1 cellular context compared by ENCODE assay signal in the genomic region with DNA sequence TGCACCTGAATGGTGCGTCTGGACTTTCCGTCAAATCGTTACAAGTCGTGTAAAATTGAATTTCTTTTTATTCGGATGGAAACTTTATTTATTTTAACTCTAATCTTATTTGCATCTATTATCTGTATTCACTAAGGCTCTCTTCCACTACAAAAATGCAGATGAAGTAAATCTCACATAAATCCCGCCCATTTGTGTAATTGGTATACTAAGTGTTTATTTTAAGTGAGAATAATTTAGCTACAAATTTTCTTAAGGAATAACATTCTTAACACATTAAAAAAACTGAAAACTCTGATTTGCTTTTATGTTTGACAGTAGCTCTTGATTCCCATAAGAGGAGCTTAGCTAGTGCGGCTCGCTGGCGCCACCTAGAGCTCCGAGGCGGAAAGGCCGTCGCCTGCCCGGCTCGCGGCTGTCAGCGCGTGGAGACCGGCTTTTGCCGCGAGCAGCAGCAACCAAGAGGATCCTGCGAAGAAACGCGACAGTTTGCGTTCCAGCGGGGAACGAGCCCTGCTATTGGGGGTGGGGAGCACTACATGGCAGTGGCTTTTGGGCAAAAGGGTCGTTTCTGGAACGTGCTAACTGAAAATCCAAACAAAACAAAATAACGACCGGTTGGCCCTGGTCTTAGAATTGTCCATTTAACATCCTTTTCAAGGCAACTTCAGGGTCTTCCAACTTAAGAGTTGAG.
TF ChIP-seq lines count a peak whose summit lies in the region.

No MANE protein-coding gene starts in this region.

TF ChIP-seq in K562, 482 proteins besides CTCF, POLR2A, EP300 and RAD21 (continued from another document and continues in another):
- TF ChIP-seq, protein P1, sequence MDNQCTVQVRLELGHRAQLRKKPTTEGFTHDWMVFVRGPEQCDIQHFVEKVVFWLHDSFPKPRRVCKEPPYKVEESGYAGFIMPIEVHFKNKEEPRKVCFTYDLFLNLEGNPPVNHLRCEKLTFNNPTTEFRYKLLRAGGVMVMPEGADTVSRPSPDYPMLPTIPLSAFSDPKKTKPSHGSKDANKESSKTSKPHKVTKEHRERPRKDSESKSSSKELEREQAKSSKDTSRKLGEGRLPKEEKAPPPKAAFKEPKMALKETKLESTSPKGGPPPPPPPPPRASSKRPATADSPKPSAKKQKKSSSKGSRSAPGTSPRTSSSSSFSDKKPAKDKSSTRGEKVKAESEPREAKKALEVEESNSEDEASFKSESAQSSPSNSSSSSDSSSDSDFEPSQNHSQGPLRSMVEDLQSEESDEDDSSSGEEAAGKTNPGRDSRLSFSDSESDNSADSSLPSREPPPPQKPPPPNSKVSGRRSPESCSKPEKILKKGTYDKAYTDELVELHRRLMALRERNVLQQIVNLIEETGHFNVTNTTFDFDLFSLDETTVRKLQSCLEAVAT (IDR thresholded peaks at IDR 0.05): no peak
- TF ChIP-seq NFE2 (IDR thresholded peaks at IDR 0.05; ENCODE audit: low read depth): no peak
- TF ChIP-seq ARID2 (IDR thresholded peaks at IDR 0.05): peak; percentile 71; the same call in 1 of the 2 replicates
- TF ChIP-seq, protein P2, sequence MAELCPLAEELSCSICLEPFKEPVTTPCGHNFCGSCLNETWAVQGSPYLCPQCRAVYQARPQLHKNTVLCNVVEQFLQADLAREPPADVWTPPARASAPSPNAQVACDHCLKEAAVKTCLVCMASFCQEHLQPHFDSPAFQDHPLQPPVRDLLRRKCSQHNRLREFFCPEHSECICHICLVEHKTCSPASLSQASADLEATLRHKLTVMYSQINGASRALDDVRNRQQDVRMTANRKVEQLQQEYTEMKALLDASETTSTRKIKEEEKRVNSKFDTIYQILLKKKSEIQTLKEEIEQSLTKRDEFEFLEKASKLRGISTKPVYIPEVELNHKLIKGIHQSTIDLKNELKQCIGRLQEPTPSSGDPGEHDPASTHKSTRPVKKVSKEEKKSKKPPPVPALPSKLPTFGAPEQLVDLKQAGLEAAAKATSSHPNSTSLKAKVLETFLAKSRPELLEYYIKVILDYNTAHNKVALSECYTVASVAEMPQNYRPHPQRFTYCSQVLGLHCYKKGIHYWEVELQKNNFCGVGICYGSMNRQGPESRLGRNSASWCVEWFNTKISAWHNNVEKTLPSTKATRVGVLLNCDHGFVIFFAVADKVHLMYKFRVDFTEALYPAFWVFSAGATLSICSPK (IDR thresholded peaks at IDR 0.05; ENCODE audit: borderline replicate concordance): no peak
- no peak for TF ChIP-seq NR2F6 (CRISPR knock-in tag; IDR thresholded peaks at IDR 0.05)
- TF ChIP-seq HLTF (IDR thresholded peaks at IDR 0.05): no peak
- 0 out of 2 replicates have a peak, but pooled peaks have one; percentile 50 for TF ChIP-seq PREB (CRISPR knock-in tag; IDR thresholded peaks at IDR 0.05)
- TF ChIP-seq IRF2 (CRISPR knock-in tag; IDR thresholded peaks at IDR 0.05): no peak
- TF ChIP-seq, protein P3, sequence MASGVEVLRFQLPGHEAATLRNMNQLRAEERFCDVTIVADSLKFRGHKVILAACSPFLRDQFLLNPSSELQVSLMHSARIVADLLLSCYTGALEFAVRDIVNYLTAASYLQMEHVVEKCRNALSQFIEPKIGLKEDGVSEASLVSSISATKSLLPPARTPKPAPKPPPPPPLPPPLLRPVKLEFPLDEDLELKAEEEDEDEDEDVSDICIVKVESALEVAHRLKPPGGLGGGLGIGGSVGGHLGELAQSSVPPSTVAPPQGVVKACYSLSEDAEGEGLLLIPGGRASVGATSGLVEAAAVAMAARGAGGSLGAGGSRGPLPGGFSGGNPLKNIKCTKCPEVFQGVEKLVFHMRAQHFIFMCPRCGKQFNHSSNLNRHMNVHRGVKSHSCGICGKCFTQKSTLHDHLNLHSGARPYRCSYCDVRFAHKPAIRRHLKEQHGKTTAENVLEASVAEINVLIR (CRISPR knock-in tag; IDR thresholded peaks at IDR 0.05): no peak
- no peak for TF ChIP-seq NUFIP1 (IDR thresholded peaks at IDR 0.05; ENCODE audit: partially characterized antibody)
- TF ChIP-seq GATAD2A (IDR thresholded peaks at IDR 0.05): no peak
- TF ChIP-seq RB1 (IDR thresholded peaks at IDR 0.05; ENCODE audit: low read depth): peak; percentile 69
- TF ChIP-seq HDAC2 (IDR thresholded peaks at IDR 0.05): no peak
- TF ChIP-seq ATF7 (IDR thresholded peaks at IDR 0.05): 0 out of 2 replicates have a peak, but pooled peaks have one; percentile 11
- no peak for TF ChIP-seq SPI1 (IDR thresholded peaks at IDR 0.05; ENCODE audit: borderline replicate concordance, low read depth, low read length)
- TF ChIP-seq ASH1L (IDR thresholded peaks at IDR 0.05; ENCODE audit: borderline replicate concordance, low read depth, partially characterized antibody): no peak
- TF ChIP-seq AFF4 (CRISPR knock-in tag; IDR thresholded peaks at IDR 0.05): 0 out of 2 replicates have a peak, but pooled peaks have one; percentile 42
- no peak for TF ChIP-seq CREB1 (IDR thresholded peaks at IDR 0.05)
- peak; percentile 65; the same call in 1 of the 2 replicates for TF ChIP-seq CREB1 (CRISPR knock-in tag; IDR thresholded peaks at IDR 0.05)
- TF ChIP-seq NR1H2 (CRISPR knock-in tag; IDR thresholded peaks at IDR 0.05): 0 out of 2 replicates have a peak, but pooled peaks have one; percentile 55
- TF ChIP-seq, protein P4, sequence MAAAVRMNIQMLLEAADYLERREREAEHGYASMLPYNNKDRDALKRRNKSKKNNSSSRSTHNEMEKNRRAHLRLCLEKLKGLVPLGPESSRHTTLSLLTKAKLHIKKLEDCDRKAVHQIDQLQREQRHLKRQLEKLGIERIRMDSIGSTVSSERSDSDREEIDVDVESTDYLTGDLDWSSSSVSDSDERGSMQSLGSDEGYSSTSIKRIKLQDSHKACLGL (CRISPR knock-in tag; IDR thresholded peaks at IDR 0.05; ENCODE audit: borderline replicate concordance, poor library complexity, severe bottlenecking): no peak
- no peak for TF ChIP-seq NR0B1 (IDR thresholded peaks at IDR 0.05; ENCODE audit: partially characterized antibody)
- no peak for TF ChIP-seq GTF2E2 (tag; IDR thresholded peaks at IDR 0.05)
- TF ChIP-seq BHLHE40 (IDR thresholded peaks at IDR 0.05; ENCODE audit: low read length): peak; percentile 29; the same call in 1 of the 2 replicates
- TF ChIP-seq, protein P5, sequence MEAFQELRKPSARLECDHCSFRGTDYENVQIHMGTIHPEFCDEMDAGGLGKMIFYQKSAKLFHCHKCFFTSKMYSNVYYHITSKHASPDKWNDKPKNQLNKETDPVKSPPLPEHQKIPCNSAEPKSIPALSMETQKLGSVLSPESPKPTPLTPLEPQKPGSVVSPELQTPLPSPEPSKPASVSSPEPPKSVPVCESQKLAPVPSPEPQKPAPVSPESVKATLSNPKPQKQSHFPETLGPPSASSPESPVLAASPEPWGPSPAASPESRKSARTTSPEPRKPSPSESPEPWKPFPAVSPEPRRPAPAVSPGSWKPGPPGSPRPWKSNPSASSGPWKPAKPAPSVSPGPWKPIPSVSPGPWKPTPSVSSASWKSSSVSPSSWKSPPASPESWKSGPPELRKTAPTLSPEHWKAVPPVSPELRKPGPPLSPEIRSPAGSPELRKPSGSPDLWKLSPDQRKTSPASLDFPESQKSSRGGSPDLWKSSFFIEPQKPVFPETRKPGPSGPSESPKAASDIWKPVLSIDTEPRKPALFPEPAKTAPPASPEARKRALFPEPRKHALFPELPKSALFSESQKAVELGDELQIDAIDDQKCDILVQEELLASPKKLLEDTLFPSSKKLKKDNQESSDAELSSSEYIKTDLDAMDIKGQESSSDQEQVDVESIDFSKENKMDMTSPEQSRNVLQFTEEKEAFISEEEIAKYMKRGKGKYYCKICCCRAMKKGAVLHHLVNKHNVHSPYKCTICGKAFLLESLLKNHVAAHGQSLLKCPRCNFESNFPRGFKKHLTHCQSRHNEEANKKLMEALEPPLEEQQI (IDR thresholded peaks at IDR 0.05): 0 out of 2 replicates have a peak, but pooled peaks have one; percentile 26
- TF ChIP-seq CCNT2 (IDR thresholded peaks at IDR 0.05; ENCODE audit: borderline replicate concordance, extremely low read depth, insufficient read length, low read depth, low read length): peak; percentile 15
- TF ChIP-seq SMAD4 (CRISPR knock-in tag; conservative IDR thresholded peaks at IDR 0.05): 0 out of 2 replicates have a peak, but pooled peaks have one; percentile 17
- TF ChIP-seq, protein P6, sequence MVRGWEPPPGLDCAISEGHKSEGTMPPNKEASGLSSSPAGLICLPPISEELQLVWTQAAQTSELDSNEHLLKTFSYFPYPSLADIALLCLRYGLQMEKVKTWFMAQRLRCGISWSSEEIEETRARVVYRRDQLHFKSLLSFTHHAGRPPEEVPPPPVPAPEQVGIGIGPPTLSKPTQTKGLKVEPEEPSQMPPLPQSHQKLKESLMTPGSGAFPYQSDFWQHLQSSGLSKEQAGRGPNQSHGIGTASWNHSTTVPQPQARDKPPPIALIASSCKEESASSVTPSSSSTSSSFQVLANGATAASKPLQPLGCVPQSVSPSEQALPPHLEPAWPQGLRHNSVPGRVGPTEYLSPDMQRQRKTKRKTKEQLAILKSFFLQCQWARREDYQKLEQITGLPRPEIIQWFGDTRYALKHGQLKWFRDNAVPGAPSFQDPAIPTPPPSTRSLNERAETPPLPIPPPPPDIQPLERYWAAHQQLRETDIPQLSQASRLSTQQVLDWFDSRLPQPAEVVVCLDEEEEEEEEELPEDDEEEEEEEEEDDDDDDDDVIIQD (CRISPR knock-in tag; IDR thresholded peaks at IDR 0.05): no peak
- TF ChIP-seq SRF (CRISPR knock-in tag; IDR thresholded peaks at IDR 0.05): peak in 1 of 2 experiments; percentile 43; a peak in 1 of 4 replicates
- TF ChIP-seq CTBP1 (IDR thresholded peaks at IDR 0.05; ENCODE audit: borderline replicate concordance): 0 out of 2 replicates have a peak, but pooled peaks have one; percentile 15
- TF ChIP-seq, protein P7, sequence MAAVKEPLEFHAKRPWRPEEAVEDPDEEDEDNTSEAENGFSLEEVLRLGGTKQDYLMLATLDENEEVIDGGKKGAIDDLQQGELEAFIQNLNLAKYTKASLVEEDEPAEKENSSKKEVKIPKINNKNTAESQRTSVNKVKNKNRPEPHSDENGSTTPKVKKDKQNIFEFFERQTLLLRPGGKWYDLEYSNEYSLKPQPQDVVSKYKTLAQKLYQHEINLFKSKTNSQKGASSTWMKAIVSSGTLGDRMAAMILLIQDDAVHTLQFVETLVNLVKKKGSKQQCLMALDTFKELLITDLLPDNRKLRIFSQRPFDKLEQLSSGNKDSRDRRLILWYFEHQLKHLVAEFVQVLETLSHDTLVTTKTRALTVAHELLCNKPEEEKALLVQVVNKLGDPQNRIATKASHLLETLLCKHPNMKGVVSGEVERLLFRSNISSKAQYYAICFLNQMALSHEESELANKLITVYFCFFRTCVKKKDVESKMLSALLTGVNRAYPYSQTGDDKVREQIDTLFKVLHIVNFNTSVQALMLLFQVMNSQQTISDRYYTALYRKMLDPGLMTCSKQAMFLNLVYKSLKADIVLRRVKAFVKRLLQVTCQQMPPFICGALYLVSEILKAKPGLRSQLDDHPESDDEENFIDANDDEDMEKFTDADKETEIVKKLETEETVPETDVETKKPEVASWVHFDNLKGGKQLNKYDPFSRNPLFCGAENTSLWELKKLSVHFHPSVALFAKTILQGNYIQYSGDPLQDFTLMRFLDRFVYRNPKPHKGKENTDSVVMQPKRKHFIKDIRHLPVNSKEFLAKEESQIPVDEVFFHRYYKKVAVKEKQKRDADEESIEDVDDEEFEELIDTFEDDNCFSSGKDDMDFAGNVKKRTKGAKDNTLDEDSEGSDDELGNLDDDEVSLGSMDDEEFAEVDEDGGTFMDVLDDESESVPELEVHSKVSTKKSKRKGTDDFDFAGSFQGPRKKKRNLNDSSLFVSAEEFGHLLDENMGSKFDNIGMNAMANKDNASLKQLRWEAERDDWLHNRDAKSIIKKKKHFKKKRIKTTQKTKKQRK (IDR thresholded peaks at IDR 0.05; ENCODE audit: borderline replicate concordance, low read depth, low read length): no peak
